7 cellular contexts compared by ENCODE assay signal in the genomic region with DNA sequence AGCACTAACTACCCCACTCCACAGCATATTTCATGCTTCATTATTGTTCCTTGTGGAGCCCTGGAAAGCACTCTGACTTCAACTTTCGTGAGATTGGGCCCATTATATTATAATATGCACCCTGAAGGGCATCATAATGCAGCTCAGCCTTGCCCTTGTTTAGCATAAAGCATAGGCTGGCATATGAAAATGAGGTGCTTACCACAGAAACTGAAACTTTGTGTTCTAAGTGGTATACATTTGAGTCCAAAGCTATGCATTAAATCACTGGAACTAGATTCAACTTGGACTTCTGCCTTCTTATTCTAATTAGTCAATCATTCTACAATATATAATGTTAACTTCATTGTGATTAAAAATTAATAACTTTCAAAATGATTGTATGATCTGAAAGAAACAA.
"Had no signal": no experiment of that assay in that cellular context is flagged by ENCODE, and none has a peak within 500 bp of the region (broad histone marks: within the 10 kb centered on the region; RNA-seq: fewer than 3 reads in every experiment).

No MANE protein-coding gene starts in this region.

- FAIRE-seq: G401.6, GM12891, GM12892, GM18507, GM19239 had no signal

- DNase-seq: GDM1, GF-D8 had no signal
